In genomic region chr4:86559-87324, GRCh38 we compare ENCODE assay signal across 3 cellular contexts.
TF ChIP-seq lines count a peak whose summit lies in the region.

No MANE protein-coding gene starts in this region.

TF ChIP-seq in HCT116, 20 proteins besides CTCF, POLR2A, EP300 and RAD21:
- TF ChIP-seq ZNF274 (IDR thresholded peaks at IDR 0.05; ENCODE audit: low read depth, low read length) = peak; percentile 83

TF ChIP-seq in GM12878, 131 proteins besides CTCF, POLR2A, EP300 and RAD21:
- peak; percentile 44 for TF ChIP-seq ZNF274 (IDR thresholded peaks at IDR 0.05; ENCODE audit: insufficient read depth, insufficient read length)
TF ChIP-seq in GM12878: peak in this region for 1; not testable (repeated sequence) for 130.

TF ChIP-seq in H1, 55 proteins besides CTCF, POLR2A, EP300 and RAD21:
- peak; percentile 90 for TF ChIP-seq ZNF274 (IDR thresholded peaks at IDR 0.05; ENCODE audit: borderline replicate concordance, extremely low read depth, low read length)
